Comparison of ENCODE assay signal across 8 cellular contexts in genomic region chr10:49926-50325, GRCh38. TPM values are rescaled to one million over a fixed set of nuclear protein-coding genes. Genes with fewer than 3 reads are reported as not detected.
"Had no signal": no experiment of that assay in that cellular context is flagged by ENCODE, and none has a peak within 500 bp of the region (broad histone marks: within the 10 kb centered on the region; RNA-seq: fewer than 3 reads in every experiment).

No MANE protein-coding gene starts in this region.

RNA-seq across cellular contexts. Expression of gene TUBB8, which starts 0.8 kb away (rescaled TPM):
- total RNA-seq: activated B cell treated with CpG ODN at 0.5 μM for 24 hours; activated CD4-positive, alpha-beta memory T cell treated with anti-CD3 and anti-CD28 coated beads, Interleukin-2, amount 10 ng/mL, durations not matched to agents 7 days and 5 days; activated CD8-positive, alpha-beta memory T cell treated with anti-CD3 and anti-CD28 coated beads, Interleukin-2, amount 10 ng/mL, durations not matched to agents 7 days and 5 days; activated CD8-positive, alpha-beta T cell treated with anti-CD3 and anti-CD28 coated beads, Interleukin-2, amount 10 ng/mL, durations not matched to agents 7 days and 5 days; activated naive CD8-positive, alpha-beta T cell treated with anti-CD3 and anti-CD28 coated beads, Interleukin-2, amount 10 ng/mL, durations not matched to agents 7 days and 5 days; activated T-helper 2 cell treated with anti-CD3 and anti-CD28 coated beads, Interferon-gamma antibody, Interleukin-2, Interleukin-4, amounts not matched to agents 10 μg/mL and 5 μg/mL and 100 μg/mL, durations not matched to agents 14 hours and 24 hours and 36 hours; ascending aorta; cardiac septum had no signal
